14 cellular contexts compared by ENCODE assay signal in the genomic region with DNA sequence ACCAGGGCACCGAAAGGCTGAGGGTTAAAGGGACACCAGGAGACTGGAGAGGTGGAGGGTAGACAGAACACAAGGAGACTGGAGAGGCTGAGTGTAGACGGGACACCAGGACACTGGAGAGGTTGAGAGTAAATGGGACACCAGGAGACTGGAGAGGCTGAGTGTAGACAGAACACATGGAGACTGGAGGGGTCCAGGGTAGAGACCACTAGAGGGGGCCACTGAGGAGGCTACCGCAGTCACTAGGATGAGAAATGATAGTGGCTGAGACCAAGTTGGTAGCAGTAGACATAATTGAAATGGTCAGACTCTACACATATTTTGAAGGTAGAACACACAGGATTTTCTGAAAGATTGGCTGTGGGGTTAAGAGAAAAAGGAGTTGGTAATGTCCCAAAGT.
DNase-seq lines count a peak whose midpoint lies in the region; ATAC-seq and TF ChIP-seq lines count a peak whose summit lies in the region.
"Had no signal": no experiment of that assay in that cellular context is flagged by ENCODE, and none has a peak within 500 bp of the region (broad histone marks: within the 10 kb centered on the region; RNA-seq: fewer than 3 reads in every experiment).

No MANE protein-coding gene starts in this region.

- TF ChIP-seq CTCF in BE2C (IDR thresholded peaks at IDR 0.05; ENCODE audit: low read depth, low read length) (peak; percentile 22; the same call in 1 of the 2 replicates), GM12873 (IDR thresholded peaks at IDR 0.05; ENCODE audit: insufficient read depth, low read depth, low read length, missing control alignments) (peak; percentile 11), glutamatergic neuron (IDR thresholded peaks at IDR 0.05; ENCODE audit: partially characterized antibody, unreplicated experiment) (no peak)

- H3K9me3 Mint-ChIP-seq in glutamatergic neuron (ENCODE audit: unreplicated experiment) = peaks cover 2% of the 10 kb centered on the region
- H3K9me3 Mint-ChIP-seq: CD4-positive, alpha-beta T cell had no signal

- in situ Hi-C loops in SK-MEL-5 (cut with HindIII; ENCODE audit: low pct_unique_long_range_greater_than_20kb, low sequenced_read_pairs) = no loop called here

- no peaks in the 10 kb centered on the region for H3K4me1 Mint-ChIP-seq in glutamatergic neuron (ENCODE audit: low read depth, unreplicated experiment)

- no peak for DNase-seq in BE2C
- peak; percentile 56 for DNase-seq in SK-MEL-5 (ENCODE audit: low read depth, low spot score)
- DNase-seq in iPS-NIHi11 (ENCODE audit: low spot score) = peak; percentile 18
- DNase-seq in superior temporal gyrus (ENCODE audit: extremely low spot score) = no peak
- no peak for DNase-seq in glutamatergic neuron
- DNase-seq: CD4-positive, alpha-beta T cell; NCI-H1417; NCI-H187 treated with DMSO at 0.1 percent for 48 hours; NCI-H446; NCI-H69; SHP77 treated with DMSO at 0.1 percent for 48 hours had no signal

- H3K9me3 ChIP-seq in BE2C = no peaks in the 10 kb centered on the region
- H3K9me3 ChIP-seq: HAP-1 had no signal

- H3K27me3 ChIP-seq in BE2C = peaks cover 7% of the 10 kb centered on the region; the same call in 1 of the 2 replicates

- H3K4me1 ChIP-seq in BE2C = no peaks in the 10 kb centered on the region
- H3K4me1 ChIP-seq: HAP-1 had no signal

- no peak for ATAC-seq in GM18870 (IDR thresholded peaks at IDR 0.05; ENCODE audit: unreplicated experiment)

- H3K36me3 Mint-ChIP-seq in glutamatergic neuron (ENCODE audit: unreplicated experiment) = no peaks in the 10 kb centered on the region

- peaks cover 4% of the 10 kb centered on the region for H3K27me3 Mint-ChIP-seq in glutamatergic neuron (ENCODE audit: unreplicated experiment)

- no peaks in the 10 kb centered on the region for H3K36me3 ChIP-seq in BE2C
- H3K36me3 ChIP-seq: HAP-1 had no signal

- no peak overlapping the region for H3K27ac Mint-ChIP-seq in glutamatergic neuron (ENCODE audit: unreplicated experiment)
- H3K27ac Mint-ChIP-seq: CD4-positive, alpha-beta T cell had no signal

- no peak overlapping the region for H3K4me3 Mint-ChIP-seq in glutamatergic neuron (ENCODE audit: unreplicated experiment)
- H3K4me3 Mint-ChIP-seq: CD4-positive, alpha-beta T cell had no signal

- no peak overlapping the region for H3K4me3 ChIP-seq in BE2C (ENCODE audit: low read depth, low read length)
- H3K4me3 ChIP-seq: HAP-1 had no signal

Comparison
In these comparisons a context has a peak if more than half of its experiments do, and no peak if none do; other contexts are left out.
1. DNase-seq: peak in SK-MEL-5 (single experiment) and iPS-NIHi11 (single experiment); none in BE2C (single experiment), superior temporal gyrus (single experiment) and glutamatergic neuron (single experiment).